ENCODE assay signal across 24 cellular contexts in the genomic region with DNA sequence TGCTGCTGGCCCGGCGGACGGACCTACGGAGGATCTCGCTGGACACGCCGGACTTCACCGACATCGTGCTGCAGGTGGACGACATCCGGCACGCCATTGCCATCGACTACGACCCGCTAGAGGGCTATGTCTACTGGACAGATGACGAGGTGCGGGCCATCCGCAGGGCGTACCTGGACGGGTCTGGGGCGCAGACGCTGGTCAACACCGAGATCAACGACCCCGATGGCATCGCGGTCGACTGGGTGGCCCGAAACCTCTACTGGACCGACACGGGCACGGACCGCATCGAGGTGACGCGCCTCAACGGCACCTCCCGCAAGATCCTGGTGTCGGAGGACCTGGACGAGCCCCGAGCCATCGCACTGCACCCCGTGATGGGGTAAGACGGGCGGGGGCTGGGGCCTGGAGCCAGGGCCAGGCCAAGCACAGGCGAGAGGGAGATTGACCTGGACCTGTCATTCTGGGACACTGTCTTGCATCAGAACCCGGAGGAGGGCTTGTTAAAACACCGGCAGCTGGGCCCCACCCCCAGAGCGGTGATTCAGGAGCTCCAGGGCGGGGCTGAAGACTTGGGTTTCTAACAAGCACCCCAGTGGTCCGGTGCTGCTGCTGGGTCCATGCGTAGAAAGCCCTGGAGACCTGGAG.
"Had no signal": no experiment of that assay in that cellular context is flagged by ENCODE, and none has a peak within 500 bp of the region (broad histone marks: within the 10 kb centered on the region; RNA-seq: fewer than 3 reads in every experiment).

No MANE protein-coding gene starts in this region.

- H3K9ac ChIP-seq: parathyroid adenoma had no signal

- ATAC-seq: activated T-cell treated with anti-CD3 and anti-CD28 coated beads, Interleukin-2, amount 50 U/mL, for 72 hours; gastrocnemius medialis; left cardiac atrium; naive thymus-derived CD4-positive, alpha-beta T cell; psoas muscle had no signal

- H3K4me1 ChIP-seq: parathyroid adenoma had no signal

- H3K27ac ChIP-seq: adrenal gland, ascending aorta, epithelial cell of prostate, gastrocnemius medialis, hepatocyte, parathyroid adenoma, psoas muscle, suprapubic skin, tibial artery had no signal

- H3K9me3 ChIP-seq: adrenal gland, ascending aorta, gastrocnemius medialis, psoas muscle, suprapubic skin, tibial artery had no signal

- H3K4me3 ChIP-seq: adrenal gland, ascending aorta, gastrocnemius medialis, hepatocyte, psoas muscle, smooth muscle cell, suprapubic skin, tibial artery had no signal

- H3K4me2 ChIP-seq: hepatocyte, smooth muscle cell had no signal

- H2AFZ ChIP-seq: hepatocyte, parathyroid adenoma had no signal

- DNase-seq: activated CD4-positive, alpha-beta T cell treated with anti-CD3 and anti-CD28 coated beads for 4 hours; activated CD4-positive, alpha-beta T cell treated with anti-CD3 and anti-CD28 coated beads, Interleukin-2, amount 50 U/mL, for 4 hours; activated naive CD4-positive, alpha-beta T cell treated with Interleukin-2 at 50 U/mL for 16 hours; activated naive CD8-positive, alpha-beta T cell treated with anti-CD3 and anti-CD28 coated beads for 36 hours; activated T-cell treated with anti-CD3 and anti-CD28 coated beads for 4 hours; activated T-cell treated with anti-CD3 and anti-CD28 coated beads, Interleukin-2, amount 50 U/mL, for 72 hours; adrenal gland; caudate nucleus; gastrocnemius medialis; left cardiac atrium; midbrain; naive thymus-derived CD4-positive, alpha-beta T cell; nucleus accumbens; psoas muscle; stimulated activated CD4-positive, alpha-beta T cell treated with anti-CD3 and anti-CD28 coated beads, Interleukin-15, amount 100 ng/mL, for 24 hours; stimulated activated CD4-positive, alpha-beta T cell treated with anti-CD3 and anti-CD28 coated beads, Interleukin-2, amount 100 ng/mL, for 24 hours; stimulated activated naive CD4-positive, alpha-beta T cell; tibial artery had no signal

- H3K27me3 ChIP-seq: adrenal gland, ascending aorta, gastrocnemius medialis, hepatocyte, suprapubic skin, tibial artery had no signal
